ENCODE assay signal across 14 cellular contexts in genomic region chr9:97176206-97176605, GRCh38.
DNase-seq lines count a peak whose midpoint lies in the region; TF ChIP-seq lines count a peak whose summit lies in the region.
"Had no signal": no experiment of that assay in that cellular context is flagged by ENCODE, and none has a peak within 500 bp of the region (broad histone marks: within the 10 kb centered on the region; RNA-seq: fewer than 3 reads in every experiment).

No MANE protein-coding gene starts in this region.

- H3K27ac ChIP-seq in stomach: no peak overlapping the region
- no peak overlapping the region for H3K27ac ChIP-seq in adrenal gland
- H3K27ac ChIP-seq: vagina had no signal

- H3K27ac Mint-ChIP-seq in chondrocyte (ENCODE audit: unreplicated experiment): no peak overlapping the region
- H3K27ac Mint-ChIP-seq: activated CD4-positive, alpha-beta T cell treated with anti-CD3 and anti-CD28 coated beads, Interleukin-2, amount 10 ng/mL, durations not matched to agents 7 days and 5 days; activated naive CD8-positive, alpha-beta T cell treated with anti-CD3 and anti-CD28 coated beads for 36 hours had no signal

- intact Hi-C loops in stomach (cut with DNase I; ENCODE audit: low total_unique reads) (no loop called here), adrenal gland (cut with DNase I) (no loop called here)

- DNase-seq in BE2C (peak; percentile 69), LHCN-M2 (ENCODE audit: low read depth) (peak; percentile 25), OCI-M1 (lab: John Stamatoyannopoulos, UW) (peak; percentile 59), fibroblast of mammary gland (ENCODE audit: low read depth) (peak; percentile 1), DMS53 treated with DMSO at 0.1 percent for 48 hours (lab: John Stamatoyannopoulos, UW; ENCODE audit: unreplicated experiment) (no peak), stomach (no peak), chondrocyte (ENCODE audit: low spot score) (no peak), adrenal gland (no peak)
- DNase-seq: activated CD4-positive, alpha-beta T cell treated with anti-CD3 and anti-CD28 coated beads, Interleukin-2, amount 10 ng/mL, durations not matched to agents 7 days and 5 days; activated naive CD8-positive, alpha-beta T cell treated with anti-CD3 and anti-CD28 coated beads for 36 hours; caudate nucleus; glutamatergic neuron; stimulated activated naive CD4-positive, alpha-beta T cell had no signal

- no peak for TF ChIP-seq EP300 in stomach (IDR thresholded peaks at IDR 0.05)

- no peaks in the 10 kb centered on the region for H3K9me3 ChIP-seq in BE2C
- H3K9me3 ChIP-seq in stomach: peaks cover 0 to 5% (median 0%) of the 10 kb centered on the region in 4 donors
- H3K9me3 ChIP-seq in adrenal gland (replicated peaks in 1 of 3): no peaks in the 10 kb centered on the region
- H3K9me3 ChIP-seq: vagina had no signal

- peaks cover 3% of the 10 kb centered on the region for H3K27me3 Mint-ChIP-seq in chondrocyte (ENCODE audit: low read depth)
- H3K27me3 Mint-ChIP-seq: activated naive CD8-positive, alpha-beta T cell treated with anti-CD3 and anti-CD28 coated beads for 36 hours had no signal

- H3K4me1 ChIP-seq in BE2C (no peaks in the 10 kb centered on the region), stomach (no peaks in the 10 kb centered on the region), adrenal gland (replicated peaks in 1 of 2) (no peaks in the 10 kb centered on the region)
- H3K4me1 ChIP-seq: vagina had no signal

- TF ChIP-seq CTCF in BE2C (IDR thresholded peaks at IDR 0.05; ENCODE audit: low read depth, low read length): no peak
- no peak for TF ChIP-seq CTCF in fibroblast of mammary gland (conservative IDR thresholded peaks at IDR 0.05; ENCODE audit: control insufficient read depth, insufficient read depth, low read depth, low read length)
- TF ChIP-seq CTCF in stomach (IDR thresholded peaks at IDR 0.05): no peak
- TF ChIP-seq CTCF in chondrocyte (IDR thresholded peaks at IDR 0.05): no peak
- TF ChIP-seq CTCF in adrenal gland (IDR thresholded peaks at IDR 0.05): no peak

- peaks cover 5% of the 10 kb centered on the region for H3K36me3 Mint-ChIP-seq in chondrocyte (ENCODE audit: low read depth)

- no peak for TF ChIP-seq POLR2A in stomach (IDR thresholded peaks at IDR 0.05)
- TF ChIP-seq POLR2A in adrenal gland (IDR thresholded peaks at IDR 0.05): no peak

- no peak overlapping the region for H3K4me3 ChIP-seq in BE2C (ENCODE audit: low read depth, low read length)
- H3K4me3 ChIP-seq in fibroblast of mammary gland (ENCODE audit: control insufficient read depth, low read depth, low read length): no peak overlapping the region
- no peak overlapping the region for H3K4me3 ChIP-seq in stomach
- H3K4me3 ChIP-seq in adrenal gland: no peak overlapping the region
- H3K4me3 ChIP-seq: vagina had no signal

- no peak overlapping the region for H3K4me3 Mint-ChIP-seq in chondrocyte (ENCODE audit: unreplicated experiment)
- H3K4me3 Mint-ChIP-seq: activated CD4-positive, alpha-beta T cell treated with anti-CD3 and anti-CD28 coated beads, Interleukin-2, amount 10 ng/mL, durations not matched to agents 7 days and 5 days; activated naive CD8-positive, alpha-beta T cell treated with anti-CD3 and anti-CD28 coated beads for 36 hours had no signal

- 9 to 53% (median 26%) methylated on average over 4 to 5 of the region's 5 CpGs for WGBS in stomach, 5 donors
- 56 to 67% (median 60%) methylated on average over 5 of the region's 5 CpGs for WGBS in adrenal gland, 4 donors

- H3K4me1 Mint-ChIP-seq in chondrocyte (ENCODE audit: low read depth): peaks cover 8% of the 10 kb centered on the region
- H3K4me1 Mint-ChIP-seq: activated CD4-positive, alpha-beta T cell treated with anti-CD3 and anti-CD28 coated beads, Interleukin-2, amount 10 ng/mL, durations not matched to agents 7 days and 5 days; activated naive CD8-positive, alpha-beta T cell treated with anti-CD3 and anti-CD28 coated beads for 36 hours had no signal

- peaks cover 18% of the 10 kb centered on the region for H3K27me3 ChIP-seq in BE2C
- H3K27me3 ChIP-seq in stomach: no peaks in the 10 kb centered on the region
- H3K27me3 ChIP-seq in adrenal gland: no peaks in the 10 kb centered on the region
- H3K27me3 ChIP-seq: vagina had no signal

- peaks cover 5% of the 10 kb centered on the region for H3K9me3 Mint-ChIP-seq in chondrocyte (ENCODE audit: low read depth)

- H3K36me3 ChIP-seq in BE2C (no peaks in the 10 kb centered on the region), stomach (no peaks in the 10 kb centered on the region), adrenal gland (replicated peaks in 1 of 2) (no peaks in the 10 kb centered on the region)
- H3K36me3 ChIP-seq: vagina had no signal

Comparison
In these comparisons a context has a peak if more than half of its experiments do, and no peak if none do; other contexts are left out.
1. DNase-seq: peak in BE2C (single experiment), LHCN-M2 (single experiment), OCI-M1 (single experiment) and fibroblast of mammary gland (single experiment); none in DMS53 treated with DMSO at 0.1 percent for 48 hours (single experiment), stomach (single experiment), chondrocyte (single experiment) and adrenal gland (0 of 7).